In genomic region chr20:51445591-51445990, GRCh38 we compare ENCODE assay signal across 27 cellular contexts.
A peak's percentile ranks its signal among the peaks of the same experiment; 100 is the strongest.
DNase-seq lines count a peak whose midpoint lies in the region; ATAC-seq, FAIRE-seq and TF ChIP-seq lines count a peak whose summit lies in the region.
"Had no signal": no experiment of that assay in that cellular context is flagged by ENCODE, and none has a peak within 500 bp of the region (broad histone marks: within the 10 kb centered on the region; RNA-seq: fewer than 3 reads in every experiment).

No MANE protein-coding gene starts in this region.

- H4K20me1 ChIP-seq in SK-N-SH (ENCODE audit: insufficient read depth), result no peaks in the 10 kb centered on the region

- TF ChIP-seq CTCF in SK-N-SH (IDR thresholded peaks at IDR 0.05) (no peak), A549 (IDR thresholded peaks at IDR 0.05) (no peak)

- no peak overlapping the region for H2AFZ ChIP-seq in SK-N-SH (ENCODE audit: low read depth)

- no peak for FAIRE-seq in A549 (lab: Jason Lieb, UNC)
- FAIRE-seq: GM12891 had no signal

- CTCF ChIA-PET in SK-N-SH (lab: Yijun Ruan, JAX) (interaction anchor here (1.0 to 1.8 kb wide), 3 partner anchors 27 to 458 kb away, joined by 3 to 5 read pairs (median 3); no protein-coding TSS in a partner anchor), A549 (lab: Yijun Ruan, JAX) (interaction anchor here (0.5 to 1.6 kb wide), 7 partner anchors 9 to 471 kb away, joined by 3 to 11 read pairs (median 3); no protein-coding TSS in a partner anchor)
- CTCF ChIA-PET in naive thymus-derived CD4-positive, alpha-beta T cell (lab: Charles Lee), result no interaction called here

- no peak overlapping the region; the same call in 1 of the 2 replicates for H3K4me2 ChIP-seq in SK-N-SH
- no peak overlapping the region; the same call in 2 of the 3 replicates for H3K4me2 ChIP-seq in A549

- TF ChIP-seq EP300 in SK-N-SH (IDR thresholded peaks at IDR 0.05; ENCODE audit: borderline replicate concordance in 1 of 2, low read depth in 1 of 2, low read length in 1 of 2) (no peak), A549 (IDR thresholded peaks at IDR 0.05) (no peak)

- H3K4me3 Mint-ChIP-seq in T-helper 17 cell, result no peak overlapping the region
- no peak overlapping the region for H3K4me3 Mint-ChIP-seq in naive thymus-derived CD4-positive, alpha-beta T cell
- H3K4me3 Mint-ChIP-seq: activated CD4-positive, alpha-beta T cell treated with anti-CD3 and anti-CD28 coated beads for 36 hours had no signal

- H3K36me3 Mint-ChIP-seq in T-helper 17 cell (ENCODE audit: low read depth), result peaks cover 12% of the 10 kb centered on the region
- H3K36me3 Mint-ChIP-seq in naive thymus-derived CD4-positive, alpha-beta T cell, result peaks cover 14 to 46% (median 29%) of the 10 kb centered on the region in 5 donors

- H3K36me3 ChIP-seq in SK-N-SH (replicated peaks in 1 of 2; ENCODE audit: control insufficient read depth in 1 of 2, insufficient read depth in 2 of 2, low read length in 1 of 2), result no peaks in the 10 kb centered on the region
- H3K36me3 ChIP-seq in naive thymus-derived CD4-positive, alpha-beta T cell (ENCODE audit: control insufficient read depth in 2 of 3, insufficient read depth in 3 of 3, low read length in 3 of 3), result peaks cover 0 to 59% (median 12%) of the 10 kb centered on the region in 3 experiments
- H3K36me3 ChIP-seq: thoracic aorta had no signal

- H3K9me3 Mint-ChIP-seq in naive thymus-derived CD4-positive, alpha-beta T cell, result no peaks in the 10 kb centered on the region
- H3K9me3 Mint-ChIP-seq: stimulated activated naive B cell treated with anti-CD40 and anti-IgM and Interleukin-4, amounts not matched to agents 10 μg/mL and 1 μg/mL and 100 μg/mL, for 72 hours had no signal

- 83% methylated on average over 8 of the region's 8 CpGs for WGBS in SK-N-SH (ENCODE audit: low lambda C conversion rate)
- 88% methylated on average over 8 of the region's 8 CpGs for WGBS in A549 (ENCODE audit: missing lambda C conversion rate)

- H3K27me3 Mint-ChIP-seq in T-helper 17 cell, result no peaks in the 10 kb centered on the region
- no peaks in the 10 kb centered on the region for H3K27me3 Mint-ChIP-seq in naive thymus-derived CD4-positive, alpha-beta T cell
- H3K27me3 Mint-ChIP-seq: activated CD4-positive, alpha-beta T cell treated with anti-CD3 and anti-CD28 coated beads for 36 hours; stimulated activated naive B cell treated with anti-CD40 and anti-IgM and Interleukin-4, amounts not matched to agents 10 μg/mL and 1 μg/mL and 100 μg/mL, for 72 hours had no signal

- H3K4me1 ChIP-seq in SK-N-SH (ENCODE audit: control insufficient read depth in 1 of 2, insufficient read depth in 2 of 2, low read depth in 1 of 2, low read length in 1 of 2), result peaks cover 20 to 36% of the 10 kb centered on the region in 2 experiments
- H3K4me1 ChIP-seq in A549, result peaks cover 44% of the 10 kb centered on the region
- peaks cover 3 to 17% of the 10 kb centered on the region in 2 donors for H3K4me1 ChIP-seq in naive thymus-derived CD4-positive, alpha-beta T cell (ENCODE audit: control insufficient read depth in 2 of 2, insufficient read depth in 2 of 2, low read length in 2 of 2)

- peak overlapping the region; percentile 87; the same call in 1 of the 2 replicates for H3K9ac ChIP-seq in SK-N-SH

- no peaks in the 10 kb centered on the region for H3K9me3 ChIP-seq in SK-N-SH
- no peaks in the 10 kb centered on the region for H3K9me3 ChIP-seq in A549
- H3K9me3 ChIP-seq in T-helper 17 cell (ENCODE audit: control insufficient read depth, low read length, poor library complexity, severe bottlenecking), result no peaks in the 10 kb centered on the region
- no peaks in the 10 kb centered on the region for H3K9me3 ChIP-seq in naive thymus-derived CD4-positive, alpha-beta T cell (ENCODE audit: control insufficient read depth in 2 of 3, low read length in 3 of 3)
- H3K9me3 ChIP-seq: thoracic aorta had no signal

- no peaks in the 10 kb centered on the region for H3K27me3 ChIP-seq in SK-N-SH (ENCODE audit: insufficient read depth)
- no peaks in the 10 kb centered on the region for H3K27me3 ChIP-seq in naive thymus-derived CD4-positive, alpha-beta T cell (ENCODE audit: control insufficient read depth in 2 of 2, insufficient read depth in 2 of 2, low read length in 2 of 2)

- DNase-seq in SK-N-SH (no peak), A549 (ENCODE audit: low read depth in 1 of 2, low spot score in 1 of 2) (no peak), T-helper 17 cell (no peak), DMS79 treated with DMSO at 0.1 percent for 48 hours (lab: John Stamatoyannopoulos, UW) (no peak), COLO668 (lab: John Stamatoyannopoulos, UW; ENCODE audit: unreplicated experiment) (no peak)
- DNase-seq in naive thymus-derived CD4-positive, alpha-beta T cell, result no peak
- DNase-seq: activated CD4-positive, alpha-beta T cell treated with anti-CD3 and anti-CD28 coated beads for 36 hours; activated gamma-delta T cell treated with Interleukin-2 at 50 U/mL for 16 hours; AML-193; anterior cingulate cortex; caudate nucleus; COR-L47; glutamatergic neuron; midbrain; NCI-H1105 treated with DMSO at 0.1 percent for 48 hours; NCI-H2029 treated with DMSO at 0.1 percent for 48 hours; NCI-H226; NCI-H748 treated with DMSO at 0.1 percent for 48 hours; Right ventricle myocardium superior; stimulated activated CD4-positive, alpha-beta T cell treated with anti-CD3 and anti-CD28 coated beads, Interleukin-2, amount 100 ng/mL, for 24 hours; stimulated activated naive B cell treated with anti-CD40 and anti-IgM and Interleukin-4, amounts not matched to agents 10 μg/mL and 1 μg/mL and 100 μg/mL, for 72 hours; SW 1271 had no signal

- H3K9me2 ChIP-seq in SK-N-SH, result no peaks in the 10 kb centered on the region

- no peak overlapping the region for H3K4me3 ChIP-seq in SK-N-SH (ENCODE audit: low read depth in 2 of 2, low read length in 1 of 2)
- no peak overlapping the region for H3K4me3 ChIP-seq in A549
- no peak overlapping the region for H3K4me3 ChIP-seq in naive thymus-derived CD4-positive, alpha-beta T cell (ENCODE audit: low read length)
- H3K4me3 ChIP-seq: thoracic aorta had no signal

- ATAC-seq in SK-N-SH treated with all-trans-retinoic acid at 6 μM for 48 hours (no peak), A549 (no peak), T-helper 17 cell (no peak), HG03135 (IDR thresholded peaks at IDR 0.05; ENCODE audit: unreplicated experiment) (no peak)
- no peak for ATAC-seq in naive thymus-derived CD4-positive, alpha-beta T cell
- ATAC-seq: activated CD4-positive, alpha-beta T cell treated with anti-CD3 and anti-CD28 coated beads for 36 hours; stimulated activated naive B cell treated with anti-CD40 and anti-IgM and Interleukin-4, amounts not matched to agents 10 μg/mL and 1 μg/mL and 100 μg/mL, for 72 hours had no signal

- H3K79me2 ChIP-seq in SK-N-SH (ENCODE audit: insufficient read depth), result no peaks in the 10 kb centered on the region

- peak overlapping the region; percentile 97 to 99 for H3K27ac ChIP-seq in SK-N-SH (ENCODE audit: low read depth in 2 of 2, low read length in 1 of 2)
- peak overlapping the region; percentile 44 to 84; a peak in 5 of 6 replicates for H3K27ac ChIP-seq in A549
- no peak overlapping the region for H3K27ac ChIP-seq in naive thymus-derived CD4-positive, alpha-beta T cell (ENCODE audit: low read depth, low read length)
- H3K27ac ChIP-seq: 22Rv1, thoracic aorta had no signal

- peaks cover 39% of the 10 kb centered on the region for H3F3A ChIP-seq in SK-N-SH (replicated peaks; ENCODE audit: insufficient read depth)

- no peak for TF ChIP-seq RAD21 in SK-N-SH (IDR thresholded peaks at IDR 0.05; ENCODE audit: low read length)
- TF ChIP-seq RAD21 in A549 (conservative IDR thresholded peaks at IDR 0.05 in 1 of 2, IDR thresholded peaks at IDR 0.05 in 1 of 2), result no peak

- H3K4me1 Mint-ChIP-seq in T-helper 17 cell, result peaks cover 29% of the 10 kb centered on the region
- peaks cover 2 to 31% (median 13%) of the 10 kb centered on the region in 7 donors for H3K4me1 Mint-ChIP-seq in naive thymus-derived CD4-positive, alpha-beta T cell

- peak overlapping the region; percentile 88 for H3K27ac Mint-ChIP-seq in T-helper 17 cell
- H3K27ac Mint-ChIP-seq in naive thymus-derived CD4-positive, alpha-beta T cell, result peak overlapping the region in 5 of 9 donors; percentile 1 to 57 (median 42)
- H3K27ac Mint-ChIP-seq: activated CD4-positive, alpha-beta T cell treated with anti-CD3 and anti-CD28 coated beads for 36 hours had no signal

- POLR2A ChIA-PET in SK-N-SH (lab: Yijun Ruan, JAX), result no interaction called here
- POLR2A ChIA-PET in A549 (lab: Yijun Ruan, JAX), result interaction anchor here (1.1 kb wide), 1 partner anchor 11 kb away, joined by 3 read pairs; no protein-coding TSS in a partner anchor
- POLR2A ChIA-PET in naive thymus-derived CD4-positive, alpha-beta T cell (lab: Charles Lee), result no interaction called here

- intact Hi-C loops in naive thymus-derived CD4-positive, alpha-beta T cell (cut with micrococcal nuclease), result no loop called here

- no peak for TF ChIP-seq POLR2A in A549 (IDR thresholded peaks at IDR 0.05; ENCODE audit: low read length)

TF ChIP-seq in SK-N-SH, 30 proteins besides CTCF, POLR2A, EP300 and RAD21 (continues in another document):
- TF ChIP-seq GATA2 (CRISPR knock-in tag; IDR thresholded peaks at IDR 0.05), result no peak
- no peak for TF ChIP-seq RFX5 (IDR thresholded peaks at IDR 0.05; ENCODE audit: low read length)
- TF ChIP-seq ELF1 (IDR thresholded peaks at IDR 0.05), result no peak
- no peak for TF ChIP-seq TAF1 (IDR thresholded peaks at IDR 0.05; ENCODE audit: borderline replicate concordance, low read depth, low read length)
- TF ChIP-seq NFIC (IDR thresholded peaks at IDR 0.05; ENCODE audit: borderline replicate concordance), result no peak
- no peak for TF ChIP-seq YY1 (IDR thresholded peaks at IDR 0.05; ENCODE audit: low read depth)
- TF ChIP-seq MEF2A (IDR thresholded peaks at IDR 0.05; ENCODE audit: borderline replicate concordance, low read depth), result no peak

TF ChIP-seq in A549, 52 proteins besides CTCF, POLR2A, EP300 and RAD21:
- TF ChIP-seq TFCP2L1 (CRISPR knock-in tag; IDR thresholded peaks at IDR 0.05) (no peak), HDAC2 (IDR thresholded peaks at IDR 0.05) (no peak), NFE2L2 (conservative IDR thresholded peaks at IDR 0.05; ENCODE audit: low read length) (no peak), RARB (CRISPR knock-in tag; IDR thresholded peaks at IDR 0.05) (no peak), JUNB (IDR thresholded peaks at IDR 0.05) (no peak), E2F6 (IDR thresholded peaks at IDR 0.05; ENCODE audit: borderline replicate concordance, low read depth) (no peak), HES2 (IDR thresholded peaks at IDR 0.05) (no peak)
